8 cellular contexts compared by ENCODE assay signal in genomic region chr3:51384730-51385473, GRCh38. TPM values are rescaled to one million over a fixed set of nuclear protein-coding genes. Genes with fewer than 3 reads are reported as not detected.
A peak's percentile ranks its signal among the peaks of the same experiment; 100 is the strongest.
DNase-seq lines count a peak whose midpoint lies in the region; ATAC-seq, FAIRE-seq and TF ChIP-seq lines count a peak whose summit lies in the region.

MANF (plus strand) TSS chr3:51385291; CDS start chr3:51385343, 52 bp downstream.

- H3K4me1 Mint-ChIP-seq in Caco-2 (ENCODE audit: low read depth, unreplicated experiment) = peaks cover 23% of the 10 kb centered on the region
- peaks cover 52% of the 10 kb centered on the region for H3K4me1 Mint-ChIP-seq in activated CD8-positive, alpha-beta memory T cell treated with anti-CD3 and anti-CD28 coated beads, Interleukin-2, amount 10 ng/mL, durations not matched to agents 7 days and 5 days

- intact Hi-C loops in Caco-2 (cut with micrococcal nuclease; ENCODE audit: unreplicated experiment) = no loop called here

- no peaks in the 10 kb centered on the region for H3K9me3 Mint-ChIP-seq in Caco-2 (ENCODE audit: unreplicated experiment)
- no peaks in the 10 kb centered on the region for H3K9me3 Mint-ChIP-seq in activated CD8-positive, alpha-beta memory T cell treated with anti-CD3 and anti-CD28 coated beads, Interleukin-2, amount 10 ng/mL, durations not matched to agents 7 days and 5 days (ENCODE audit: low read depth)

- H3K23ac ChIP-seq in H1 (ENCODE audit: insufficient read length) (no peak within 1 kb of the TSS), mesenchymal stem cell (ENCODE audit: low read length in 2 of 2) (peak within 1 kb of the TSS; percentile 65 to 99)

- POLR2A ChIA-PET in Caco-2 (lab: Charles Lee) = interaction anchor here (0.5 to 1.5 kb wide), 17 partner anchors 11 to 1036 kb away, joined by 3 to 13 read pairs (median 3); partner anchors contain the start of genes ACY1, CYB561D2, DCAF1 and GRM2
- POLR2A ChIA-PET in H1 (lab: Charles Lee; ENCODE audit: partially characterized antibody) = interaction anchor here (0.7 to 2.8 kb wide), 16 partner anchors 9 to 816 kb away, joined by 3 to 23 read pairs (median 4); partner anchors contain the start of genes DCAF1 and HEMK1

- H3K4me3 Mint-ChIP-seq in Caco-2 (ENCODE audit: unreplicated experiment) = peak within 1 kb of the TSS; percentile 96
- peak within 1 kb of the TSS; percentile 99 for H3K4me3 Mint-ChIP-seq in activated CD8-positive, alpha-beta memory T cell treated with anti-CD3 and anti-CD28 coated beads, Interleukin-2, amount 10 ng/mL, durations not matched to agents 7 days and 5 days

- H3K18ac ChIP-seq in H1 (ENCODE audit: extremely low read depth, low read length) (peak within 1 kb of the TSS; percentile 89), mesenchymal stem cell (ENCODE audit: low read depth in 1 of 2, low read length in 2 of 2) (peak within 1 kb of the TSS; percentile 91 to 99)

- H4K8ac ChIP-seq in H1 (ENCODE audit: extremely low read depth, insufficient read depth, low read length) (peak within 1 kb of the TSS; percentile 91), mesenchymal stem cell (ENCODE audit: low read length) (peak within 1 kb of the TSS; percentile 99)

- TF ChIP-seq RAD21 in H1 (IDR thresholded peaks at IDR 0.05 in 1 of 2, conservative IDR thresholded peaks at IDR 0.05 in 1 of 2; ENCODE audit: low read depth in 2 of 2, low read length in 2 of 2) = no peak

- H3K4ac ChIP-seq in H1 (replicated peaks; ENCODE audit: insufficient read length, low read depth, low read length) (peak within 1 kb of the TSS; percentile 94), mesenchymal stem cell (ENCODE audit: low read depth in 1 of 2, low read length in 2 of 2) (peak within 1 kb of the TSS; percentile 92 to 95)

- BruUV-seq in Caco-2 (replicated peaks; lab: Mats Ljungman, UMichigan) = no TSS peak

- H2AFZ ChIP-seq in H1 (ENCODE audit: low read length) (no peak within 1 kb of the TSS), mesenchymal stem cell (ENCODE audit: low read depth, low read length) (peak within 1 kb of the TSS; percentile 80)

- WGBS in H1 (ENCODE audit: extremely low coverage in 1 of 2, insufficient coverage in 1 of 2, insufficient read length in 1 of 2, insufficient replicate concordance in 2 of 2, low coverage in 1 of 2, low lambda C conversion rate in 2 of 2, missing lambda C conversion rate in 1 of 2), 2 experiments = 1% methylated on average over 23 of the region's 65 CpGs; no CpG with 5 or more reads in 1 of the 2 experiments
- 0% methylated on average over 52 of the region's 65 CpGs for WGBS in mesenchymal stem cell

- peaks cover 10 to 20% of the 10 kb centered on the region in 2 experiments for H4K20me1 ChIP-seq in H1 (replicated peaks in 1 of 2; ENCODE audit: control insufficient read depth in 1 of 2, insufficient read depth in 2 of 2, low read length in 2 of 2)

- H2BK12ac ChIP-seq in H1 (ENCODE audit: low read depth, low read length) (no peak within 1 kb of the TSS), mesenchymal stem cell (ENCODE audit: low read length in 2 of 2) (no peak within 1 kb of the TSS)

- FAIRE-seq in H1 (lab: Jason Lieb, UNC) = peak; percentile 82

- H3K36me3 ChIP-seq in Caco-2 (ENCODE audit: control insufficient read depth, insufficient read depth, low read length) (peaks cover 1% of the 10 kb centered on the region), NT2/D1 (ENCODE audit: insufficient read depth, insufficient read length, low read length) (peaks cover 43% of the 10 kb centered on the region), H1 (ENCODE audit: control insufficient read depth in 2 of 4, insufficient read depth in 4 of 4, low read length in 3 of 4) (peaks cover 12 to 33% (median 19%) of the 10 kb centered on the region in 4 experiments), mesenchymal stem cell (ENCODE audit: control insufficient read depth in 1 of 2, insufficient read depth in 2 of 2, low read depth in 1 of 2, low read length in 2 of 2) (peaks cover 16 to 30% of the 10 kb centered on the region in 2 experiments)

- peak within 1 kb of the TSS; percentile 92 for H3K27ac ChIP-seq in H1 (ENCODE audit: low read depth, low read length)
- H3K27ac ChIP-seq in mesenchymal stem cell (ENCODE audit: low read length, poor library complexity, severe bottlenecking) = peak within 1 kb of the TSS; percentile 47

- H3K9ac ChIP-seq in NT2/D1 (ENCODE audit: insufficient read length, low read depth) = peak within 1 kb of the TSS; percentile 97
- peak within 1 kb of the TSS; percentile 82 to 95 (median 90) for H3K9ac ChIP-seq in H1 (replicated peaks in 1 of 4; ENCODE audit: extremely low read depth in 1 of 4, low read depth in 3 of 4, low read length in 3 of 4)
- H3K9ac ChIP-seq in mesenchymal stem cell (ENCODE audit: low read length) = peak within 1 kb of the TSS; percentile 99

- peaks cover 3% of the 10 kb centered on the region; the same call in 1 of the 2 replicates for H3K23me2 ChIP-seq in H1 (ENCODE audit: low read depth, low read length)

- no peaks in the 10 kb centered on the region; the same call in 1 of the 2 replicates for H3K79me1 ChIP-seq in H1 (ENCODE audit: low read depth, low read length)
- peaks cover 11% of the 10 kb centered on the region for H3K79me1 ChIP-seq in mesenchymal stem cell (replicated peaks; ENCODE audit: low read length, poor library complexity, severe bottlenecking)

- peak within 1 kb of the TSS; percentile 95 for H3K56ac ChIP-seq in H1 (replicated peaks; ENCODE audit: insufficient read length, low read depth, low read length)

- H3K14ac ChIP-seq in H1 (ENCODE audit: insufficient read length) = no peak within 1 kb of the TSS
- peak within 1 kb of the TSS; percentile 40 to 99 for H3K14ac ChIP-seq in mesenchymal stem cell (ENCODE audit: low read length in 2 of 2)

- no peak within 1 kb of the TSS for H2AK5ac ChIP-seq in H1 (ENCODE audit: low read depth, low read length)
- H2AK5ac ChIP-seq in mesenchymal stem cell (ENCODE audit: low read length, severe bottlenecking) = peak within 1 kb of the TSS; percentile 58

- CTCF ChIA-PET in Caco-2 (lab: Charles Lee) (interaction anchor here (0.6 to 1.9 kb wide), 10 partner anchors 26 to 769 kb away, joined by 3 to 12 read pairs (median 3); partner anchors contain the start of genes DCAF1 and MAPKAPK3), H1 (lab: Charles Lee; ENCODE audit: partially characterized antibody) (interaction anchor here (0.7 to 7.2 kb wide), 5 partner anchors 14 to 1040 kb away, joined by 3 to 53 read pairs (median 4); partner anchors contain the start of genes MAPKAPK3 and ZMYND10)
- CTCF ChIA-PET in activated CD8-positive, alpha-beta memory T cell treated with anti-CD3 and anti-CD28 coated beads, Interleukin-2, amount 10 ng/mL, durations not matched to agents 7 days and 5 days (lab: Charles Lee) = interaction anchor here (0.7 to 2.6 kb wide), 12 partner anchors 8 to 769 kb away, joined by 3 to 12 read pairs (median 3); partner anchors contain the start of gene DCAF1

- peak; percentile 95 for ATAC-seq in GM21381 (IDR thresholded peaks at IDR 0.05; ENCODE audit: unreplicated experiment)
- peak; percentile 96 for ATAC-seq in activated CD8-positive, alpha-beta memory T cell treated with anti-CD3 and anti-CD28 coated beads, Interleukin-2, amount 10 ng/mL, durations not matched to agents 7 days and 5 days

- DNase-seq in Caco-2 (peak; percentile 97), HUDEP-2 (lab: John Stamatoyannopoulos, UW; ENCODE audit: unreplicated experiment in 76 of 76) (peak; percentile 58 to 98 (median 94)), NT2/D1 (ENCODE audit: low read depth, low spot score) (peak; percentile 98), H1 (ENCODE audit: low read depth in 1 of 2, low spot score in 2 of 2) (peak; percentile 93 to 97), mesenchymal stem cell (peak; percentile 98)
- DNase-seq in activated CD8-positive, alpha-beta memory T cell treated with anti-CD3 and anti-CD28 coated beads, Interleukin-2, amount 10 ng/mL, durations not matched to agents 7 days and 5 days = peak; percentile 99
- peak; percentile 97 for DNase-seq in stimulated activated CD8-positive, alpha-beta memory T cell treated with anti-CD3 and anti-CD28 coated beads, Interleukin-12 subunit alpha, Interleukin-12 subunit beta, amount 100 ng/mL, for 4 hours (ENCODE audit: low read depth)

- TF ChIP-seq CTCF in Caco-2 (IDR thresholded peaks at IDR 0.05; ENCODE audit: insufficient read depth in 1 of 2, low read depth in 1 of 2, low read length in 1 of 2, severe bottlenecking in 1 of 2, unreplicated experiment in 1 of 2) (no peak), H1 (IDR thresholded peaks at IDR 0.05; ENCODE audit: control extremely low read depth in 1 of 3, insufficient read depth in 1 of 3, low read depth in 1 of 3, low read length in 3 of 3) (no peak)

- peaks cover 43% of the 10 kb centered on the region for H3K4me1 ChIP-seq in Caco-2
- peaks cover 2% of the 10 kb centered on the region for H3K4me1 ChIP-seq in NT2/D1 (ENCODE audit: insufficient read depth, insufficient read length)
- peaks cover 0 to 23% (median 6%) of the 10 kb centered on the region in 4 experiments for H3K4me1 ChIP-seq in H1 (replicated peaks in 1 of 4; ENCODE audit: control insufficient read depth in 3 of 4, insufficient read depth in 4 of 4, low read length in 3 of 4)
- H3K4me1 ChIP-seq in mesenchymal stem cell (ENCODE audit: control insufficient read depth, insufficient read depth, low read depth, low read length) = peaks cover 16% of the 10 kb centered on the region

- TF ChIP-seq POLR2A in H1 (IDR thresholded peaks at IDR 0.05; ENCODE audit: control extremely low read depth in 1 of 2, low read depth in 2 of 2, low read length in 2 of 2) = peak in 1 of 2 experiments; percentile 85; a peak in 2 of 3 replicates

- H4K91ac ChIP-seq in H1 (replicated peaks; ENCODE audit: insufficient read length, low read length) (peak within 1 kb of the TSS; percentile 84), mesenchymal stem cell (ENCODE audit: low read length) (peak within 1 kb of the TSS; percentile 94)

- H2BK120ac ChIP-seq in H1 (replicated peaks; ENCODE audit: low read depth, low read length) (no peak within 1 kb of the TSS), mesenchymal stem cell (ENCODE audit: low read depth, low read length) (peak within 1 kb of the TSS; percentile 7)

- no peaks in the 10 kb centered on the region for H3K27me3 Mint-ChIP-seq in Caco-2 (ENCODE audit: insufficient read depth, unreplicated experiment)
- no peaks in the 10 kb centered on the region for H3K27me3 Mint-ChIP-seq in activated CD8-positive, alpha-beta memory T cell treated with anti-CD3 and anti-CD28 coated beads, Interleukin-2, amount 10 ng/mL, durations not matched to agents 7 days and 5 days

- H3K4me3 ChIP-seq in Caco-2 (ENCODE audit: low read depth, low read length) = peak within 1 kb of the TSS; percentile 94
- H3K4me3 ChIP-seq in NT2/D1 (ENCODE audit: insufficient read length, low read depth) = peak within 1 kb of the TSS; percentile 90
- peak within 1 kb of the TSS; percentile 88 to 99 (median 96) for H3K4me3 ChIP-seq in H1 (ENCODE audit: extremely low read depth in 1 of 4, insufficient read depth in 2 of 4, low read depth in 3 of 4, low read length in 4 of 4)
- peak within 1 kb of the TSS; percentile 97 to 98 for H3K4me3 ChIP-seq in mesenchymal stem cell (ENCODE audit: insufficient read depth in 1 of 2, low read depth in 1 of 2, low read length in 2 of 2)

- H3K27me3 ChIP-seq in Caco-2 (replicated peaks; ENCODE audit: control insufficient read depth, insufficient read depth, low read length) (no peaks in the 10 kb centered on the region), NT2/D1 (ENCODE audit: insufficient read depth, insufficient read length) (no peaks in the 10 kb centered on the region), H1 (replicated peaks in 1 of 4; ENCODE audit: control insufficient read depth in 3 of 4, extremely low read depth in 1 of 4, insufficient read depth in 3 of 4, low read length in 3 of 4) (no peaks in the 10 kb centered on the region), mesenchymal stem cell (ENCODE audit: control insufficient read depth in 1 of 2, insufficient read depth in 1 of 2, low read length in 2 of 2) (no peaks in the 10 kb centered on the region)

- 0 out of 2 replicates have a peak within 1 kb of the TSS, but pooled peaks have one; percentile 10 for H2BK15ac ChIP-seq in H1 (ENCODE audit: low read length)
- peak within 1 kb of the TSS; percentile 49 for H2BK15ac ChIP-seq in mesenchymal stem cell (ENCODE audit: low read depth, poor library complexity, severe bottlenecking)

- H2BK5ac ChIP-seq in H1 (ENCODE audit: low read depth, low read length) = peak within 1 kb of the TSS; percentile 97
- peak within 1 kb of the TSS; percentile 39 for H2BK5ac ChIP-seq in mesenchymal stem cell (ENCODE audit: low read depth, low read length, poor library complexity, severe bottlenecking)

- H3K36me3 Mint-ChIP-seq in Caco-2 (ENCODE audit: insufficient read depth, unreplicated experiment) = peaks cover 47% of the 10 kb centered on the region
- peaks cover 32% of the 10 kb centered on the region for H3K36me3 Mint-ChIP-seq in activated CD8-positive, alpha-beta memory T cell treated with anti-CD3 and anti-CD28 coated beads, Interleukin-2, amount 10 ng/mL, durations not matched to agents 7 days and 5 days

- H3K9me3 ChIP-seq in Caco-2 (no peaks in the 10 kb centered on the region), NT2/D1 (ENCODE audit: insufficient read depth, low read length) (peaks cover 22% of the 10 kb centered on the region; the same call in 1 of the 2 replicates), H1 (ENCODE audit: insufficient read depth in 2 of 2, low read depth in 1 of 2, low read length in 1 of 2) (no peaks in the 10 kb centered on the region), mesenchymal stem cell (ENCODE audit: control insufficient read depth, low read length) (no peaks in the 10 kb centered on the region)

- peak within 1 kb of the TSS; percentile 96 for H4K5ac ChIP-seq in H1 (ENCODE audit: insufficient read length, low read depth, low read length)

- no peak within 1 kb of the TSS for H2BK20ac ChIP-seq in H1 (ENCODE audit: low read length)

- H3K79me2 ChIP-seq in H1 (ENCODE audit: control insufficient read depth in 1 of 2, insufficient read depth in 2 of 2, low read length in 2 of 2) = peaks cover 10 to 34% of the 10 kb centered on the region in 2 experiments

- no peak for TF ChIP-seq EP300 in H1 (IDR thresholded peaks at IDR 0.05; ENCODE audit: borderline replicate concordance in 1 of 2, low read depth in 2 of 2, low read length in 2 of 2)

- H3K4me2 ChIP-seq in H1 (ENCODE audit: insufficient read depth in 1 of 2, low read depth in 2 of 2, low read length in 2 of 2) (peak within 1 kb of the TSS; percentile 84 to 95), mesenchymal stem cell (ENCODE audit: low read length, poor library complexity, severe bottlenecking) (peak within 1 kb of the TSS; percentile 93)

- peak within 1 kb of the TSS; percentile 93 for H3K27ac Mint-ChIP-seq in Caco-2 (ENCODE audit: unreplicated experiment)
- peak within 1 kb of the TSS; percentile 98 for H3K27ac Mint-ChIP-seq in activated CD8-positive, alpha-beta memory T cell treated with anti-CD3 and anti-CD28 coated beads, Interleukin-2, amount 10 ng/mL, durations not matched to agents 7 days and 5 days

RNA-seq across cellular contexts. Expression of gene MANF, which starts in this region (rescaled TPM):
- 94.5 and 102 TPM in 2 replicates for total RNA-seq in Caco-2 (2022)
- total RNA-seq in activated CD8-positive, alpha-beta memory T cell treated with anti-CD3 and anti-CD28 coated beads, Interleukin-2, amount 10 ng/mL, durations not matched to agents 7 days and 5 days = 100 to 1,000 TPM; 140 to 182 TPM
- 159 and 175 TPM in 2 replicates for total RNA-seq in H1 (2021; fragmentation: NEBNext Ultra II Directional; extraction: Animal tissue kit (Norgen Biotek cat#: 25700))
- 25.3 and 37.5 TPM in 2 replicates for polyA plus RNA-seq in H1 (2011; rRNA removed)
- 61.1 TPM for polyA plus RNA-seq in H1 (2011; cell fraction: cytosol; rRNA removed)
- polyA plus RNA-seq in H1 (2011; cell fraction: nucleus; rRNA removed) = 12.3 TPM
- 112 to 209 TPM (median 134 TPM) in 4 replicates for polyA plus RNA-seq in H1 (2012, experiment 1 of 2)
- 47.3 TPM for polyA plus RNA-seq in H1 (2012, experiment 2 of 2)
- 193 TPM for polyA plus RNA-seq in H1 (2013, experiment 1 of 2)
- 251 TPM for polyA plus RNA-seq in H1 (2013, experiment 2 of 2)
- polyA minus RNA-seq in H1 (2011; rRNA and poly(A)+ RNA removed) = 14.0 and 14.1 TPM in 2 replicates
- polyA minus RNA-seq in H1 (2011; cell fraction: cytosol; rRNA and poly(A)+ RNA removed) = 22.5 TPM
- 15.0 TPM for polyA minus RNA-seq in H1 (2011; cell fraction: nucleus; rRNA and poly(A)+ RNA removed)
- 220 TPM for polyA plus RNA-seq in mesenchymal stem cell (2013, experiment 1 of 2)
- 221 TPM for polyA plus RNA-seq in mesenchymal stem cell (2013, experiment 2 of 2)

Comparison
In these comparisons a context has a peak if more than half of its experiments do, and no peak if none do; other contexts are left out.
1. Peak in every context shown above with its lines: DNase-seq, ATAC-seq, H3K4me3 ChIP-seq and H3K27ac ChIP-seq.